ENCODE assay signal across 7 cellular contexts in genomic region chr21:7753380-7753877, GRCh38.
A peak's percentile ranks its signal among the peaks of the same experiment; 100 is the strongest.
DNase-seq lines count a peak whose midpoint lies in the region; ATAC-seq lines count a peak whose summit lies in the region.
"Not testable (repeated sequence)": the region's sequence is repeated elsewhere in the genome, so short reads cannot be mapped to it uniquely, and the experiment has no call there.

No MANE protein-coding gene starts in this region.

- not testable (repeated sequence) for H3K9me3 ChIP-seq in T-helper 17 cell (ENCODE audit: control insufficient read depth, low read length, poor library complexity, severe bottlenecking)

- DNase-seq in T-helper 17 cell: not testable (repeated sequence)
- DNase-seq in mesenteric fat pad (ENCODE audit: low spot score): peak; percentile 0

- H3K27me3 Mint-ChIP-seq in T-helper 17 cell; activated T-helper 17 cell treated with anti-CD3 and anti-CD28 coated beads, Interleukin-2, amount 50 U/mL, for 72 hours: not testable (repeated sequence)

- H3K27ac Mint-ChIP-seq in T-helper 17 cell; activated T-helper 17 cell treated with anti-CD3 and anti-CD28 coated beads, Interleukin-2, amount 50 U/mL, for 72 hours: not testable (repeated sequence)

- not testable (repeated sequence) for H3K36me3 Mint-ChIP-seq in T-helper 17 cell (ENCODE audit: low read depth); activated T-helper 17 cell treated with anti-CD3 and anti-CD28 coated beads, Interleukin-2, amount 50 U/mL, for 72 hours (ENCODE audit: low read depth)

- not testable (repeated sequence) for H3K4me1 Mint-ChIP-seq in T-helper 17 cell; activated T-helper 17 cell treated with anti-CD3 and anti-CD28 coated beads, Interleukin-2, amount 50 U/mL, for 72 hours

- ATAC-seq in GM18873 (IDR thresholded peaks at IDR 0.05; ENCODE audit: low FRiP score, unreplicated experiment): peak; percentile 93
- ATAC-seq in GM21390 (IDR thresholded peaks at IDR 0.05; ENCODE audit: unreplicated experiment): peak; percentile 87
- ATAC-seq in HG02759 (IDR thresholded peaks at IDR 0.05; ENCODE audit: unreplicated experiment): peak; percentile 81
- ATAC-seq in HG03108 (IDR thresholded peaks at IDR 0.05; ENCODE audit: unreplicated experiment): peak; percentile 77
- ATAC-seq in T-helper 17 cell: peak; percentile 57
- peak; percentile 97 for ATAC-seq in activated T-helper 17 cell treated with anti-CD3 and anti-CD28 coated beads, Interleukin-2, amount 50 U/mL, for 72 hours (replicated peaks)

- not testable (repeated sequence) for H3K9me3 Mint-ChIP-seq in activated T-helper 17 cell treated with anti-CD3 and anti-CD28 coated beads, Interleukin-2, amount 50 U/mL, for 72 hours

- H3K4me3 Mint-ChIP-seq in T-helper 17 cell; activated T-helper 17 cell treated with anti-CD3 and anti-CD28 coated beads, Interleukin-2, amount 50 U/mL, for 72 hours: not testable (repeated sequence)
